In the genomic region with DNA sequence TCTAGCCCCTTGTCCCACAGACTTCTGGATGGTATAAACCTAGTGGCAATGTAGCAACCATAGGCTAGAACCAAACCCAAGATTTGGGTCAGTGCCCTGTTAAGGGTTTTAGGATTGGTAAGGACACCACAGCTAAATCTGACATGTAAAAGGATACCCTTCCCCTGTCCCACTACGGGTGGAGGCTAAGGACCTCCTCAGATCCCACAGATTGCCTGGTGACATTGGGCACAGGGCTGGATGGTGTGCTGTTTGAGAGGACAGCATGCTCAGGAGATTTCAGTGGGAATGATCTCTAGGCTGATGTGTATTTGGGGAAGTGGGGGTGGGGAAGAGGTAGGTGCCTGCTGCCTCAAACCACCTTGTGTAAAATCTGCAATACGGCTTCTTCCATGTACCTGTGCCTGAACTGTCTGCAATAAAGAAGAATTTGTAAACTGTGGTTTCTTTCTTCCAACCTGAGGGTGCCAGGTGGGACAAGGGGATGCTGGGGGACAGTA, we compare ENCODE assay signal across 8 cellular contexts. TPM values are rescaled to one million over a fixed set of nuclear protein-coding genes. Genes with fewer than 3 reads are reported as not detected.
DNase-seq lines count a peak whose midpoint lies in the region; ATAC-seq and TF ChIP-seq lines count a peak whose summit lies in the region.

No MANE protein-coding gene starts in this region.

- intact Hi-C loops in right cardiac atrium (cut with DNase I), result no loop called here
- intact Hi-C loops in Right ventricle myocardium superior (cut with DNase I), result no loop called here
- intact Hi-C loops in ascending aorta (cut with DNase I), result loop anchor here (5.0 kb wide), 1 partner anchor 40 kb away; no protein-coding TSS in a partner anchor
- intact Hi-C loops in uterus (cut with DNase I; ENCODE audit: low total_unique reads), result no loop called here

- ATAC-seq in right cardiac atrium (no peak), Right ventricle myocardium superior (ENCODE audit: poor library complexity) (no peak), HG03045 (IDR thresholded peaks at IDR 0.05; ENCODE audit: unreplicated experiment) (no peak), HG02852 (IDR thresholded peaks at IDR 0.05; ENCODE audit: unreplicated experiment) (no peak), GM18517 (IDR thresholded peaks at IDR 0.05; ENCODE audit: unreplicated experiment) (no peak)

- no peaks in the 10 kb centered on the region for H3K9me3 ChIP-seq in right cardiac atrium (ENCODE audit: control insufficient read depth, low read length)
- no peaks in the 10 kb centered on the region for H3K9me3 ChIP-seq in ascending aorta
- no peaks in the 10 kb centered on the region for H3K9me3 ChIP-seq in mucosa of rectum (ENCODE audit: control insufficient read depth in 2 of 2, low read length in 2 of 2)
- no peaks in the 10 kb centered on the region for H3K9me3 ChIP-seq in uterus

- TF ChIP-seq CTCF in ascending aorta (IDR thresholded peaks at IDR 0.05) (no peak), uterus (IDR thresholded peaks at IDR 0.05) (no peak)

- H3K4me1 ChIP-seq in right cardiac atrium (ENCODE audit: control insufficient read depth, insufficient read depth, low read length) (peaks cover 9% of the 10 kb centered on the region), ascending aorta (peaks cover 0 to 15% of the 10 kb centered on the region in 2 donors), mucosa of rectum (ENCODE audit: control insufficient read depth in 2 of 2, insufficient read depth in 2 of 2, low read length in 2 of 2) (peaks cover 18 to 22% of the 10 kb centered on the region in 2 donors), uterus (peaks cover 3 to 11% of the 10 kb centered on the region in 2 donors)

- TF ChIP-seq POLR2A in uterus (IDR thresholded peaks at IDR 0.05), result no peak

- no peaks in the 10 kb centered on the region for H3K27me3 ChIP-seq in right cardiac atrium (ENCODE audit: control insufficient read depth, insufficient read depth)
- H3K27me3 ChIP-seq in ascending aorta, result no peaks in the 10 kb centered on the region
- no peaks in the 10 kb centered on the region for H3K27me3 ChIP-seq in mucosa of rectum (ENCODE audit: control insufficient read depth in 2 of 2, insufficient read depth in 2 of 2, low read length in 2 of 2)
- no peaks in the 10 kb centered on the region for H3K27me3 ChIP-seq in uterus

- 67% methylated on average over 2 of the region's 2 CpGs for WGBS in right cardiac atrium

- H3K27ac ChIP-seq in right cardiac atrium (ENCODE audit: low read length) (peak overlapping the region; percentile 61), ascending aorta (peak overlapping the region; percentile 83 to 86), mucosa of rectum (ENCODE audit: low read depth in 2 of 2, low read length in 2 of 2) (peak overlapping the region; percentile 75 to 80), uterus (peak overlapping the region; percentile 76 to 77)

- H3K36me3 ChIP-seq in ascending aorta (peaks cover 53 to 57% of the 10 kb centered on the region in 2 donors), mucosa of rectum (ENCODE audit: control insufficient read depth in 2 of 2, insufficient read depth in 2 of 2, low read length in 2 of 2) (peaks cover 38 to 41% of the 10 kb centered on the region in 2 donors), uterus (no peaks in the 10 kb centered on the region)

- peak overlapping the region; percentile 87 to 88 for H3K9ac ChIP-seq in mucosa of rectum (ENCODE audit: low read depth in 1 of 2, low read length in 2 of 2)

- H3K4me3 ChIP-seq in right cardiac atrium (ENCODE audit: low read length) (peak overlapping the region; percentile 85), ascending aorta (peak overlapping the region; percentile 87 to 91), mucosa of rectum (ENCODE audit: low read length in 2 of 2) (peak overlapping the region; percentile 83 to 93), uterus (peak overlapping the region in 1 of 2 donors; percentile 96)

- peak in 1 of 3 donors; percentile 1 for DNase-seq in right cardiac atrium
- DNase-seq in Right ventricle myocardium superior, result no peak
- no peak for DNase-seq in ascending aorta (ENCODE audit: low spot score in 2 of 2)
- no peak for DNase-seq in uterus

RNA-seq across cellular contexts. Expression of a gene that starts 0.7 kb away (rescaled TPM):
- 10 to 100 TPM; 29.7 to 35.6 (median 31.9) TPM for total RNA-seq in right cardiac atrium
- polyA plus RNA-seq in right cardiac atrium, result 21.7 TPM
- 30.6 TPM for total RNA-seq in Right ventricle myocardium superior
- total RNA-seq in ascending aorta, result 125 TPM
- total RNA-seq in uterus, result 10 to 100 TPM; 19.4 to 63.7 (median 50.7) TPM

RNA-seq across cellular contexts. Expression of a gene that starts 12.5 kb away (rescaled TPM):
- under 1 TPM in 1 of 4 donors, not detected in 3; 0.53 TPM for total RNA-seq in right cardiac atrium
- 0.41 TPM for polyA plus RNA-seq in right cardiac atrium
- not detected for total RNA-seq in Right ventricle myocardium superior
- total RNA-seq in ascending aorta, result not detected
- 1 to 10 TPM in 1 of 4 donors, not detected in 3; 2.1 TPM for total RNA-seq in uterus

RNA-seq across cellular contexts. Expression of a gene that starts 20.9 kb away (rescaled TPM):
- total RNA-seq in right cardiac atrium (10 to 100 TPM; 23.8 to 31.1 (median 27.0) TPM), Right ventricle myocardium superior (16.6 TPM), ascending aorta (41.0 TPM), uterus (10 to 100 TPM in 3 of 4 donors, 1 to 10 TPM in 1; 3.1 to 34.3 (median 24.5) TPM)
- 26.8 TPM for polyA plus RNA-seq in right cardiac atrium

RNA-seq across cellular contexts. Expression of a gene that starts 24.7 kb away (rescaled TPM):
- total RNA-seq in right cardiac atrium (10 to 100 TPM; 24.3 to 29.0 (median 27.4) TPM), Right ventricle myocardium superior (20.6 TPM), ascending aorta (220 TPM), uterus (10 to 100 TPM; 29.4 to 70.2 (median 52.8) TPM)
- polyA plus RNA-seq in right cardiac atrium, result 26.7 TPM

RNA-seq across cellular contexts. Expression of a gene that starts 25.4 kb away (rescaled TPM):
- total RNA-seq in right cardiac atrium, result 10 to 100 TPM; 66.6 to 80.7 (median 68.2) TPM
- polyA plus RNA-seq in right cardiac atrium, result 125 TPM
- total RNA-seq in Right ventricle myocardium superior, result 76.7 TPM
- 156 TPM for total RNA-seq in ascending aorta
- 10 to 100 TPM; 43.8 to 76.1 (median 65.4) TPM for total RNA-seq in uterus
